In genomic region chr1:234670936-234671628, GRCh38 we compare ENCODE assay signal across 16 cellular contexts.
A peak's percentile ranks its signal among the peaks of the same experiment; 100 is the strongest.
DNase-seq lines count a peak whose midpoint lies in the region; ATAC-seq, FAIRE-seq and TF ChIP-seq lines count a peak whose summit lies in the region.
"Had no signal": no experiment of that assay in that cellular context is flagged by ENCODE, and none has a peak within 500 bp of the region (broad histone marks: within the 10 kb centered on the region; RNA-seq: fewer than 3 reads in every experiment).

No MANE protein-coding gene starts in this region.

- no peak overlapping the region for H3K27ac Mint-ChIP-seq in natural killer cell
- H3K27ac Mint-ChIP-seq: T-cell had no signal

- no peak overlapping the region for H3K4me3 Mint-ChIP-seq in natural killer cell
- H3K4me3 Mint-ChIP-seq: activated T-cell treated with anti-CD3 and anti-CD28 coated beads, Interleukin-2, amount 50 U/mL, for 4 hours; T-cell had no signal

- H3K27ac ChIP-seq in BLaER1, result no peak overlapping the region
- H3K27ac ChIP-seq: gastroesophageal sphincter, Peyer's patch had no signal

- FAIRE-seq in GM12892 (lab: Jason Lieb, UNC), result peak; percentile 33
- peak; percentile 96 for FAIRE-seq in islet of Langerhans (lab: Jason Lieb, UNC)

- no peak for ATAC-seq in HG02571 (IDR thresholded peaks at IDR 0.05; ENCODE audit: unreplicated experiment)
- ATAC-seq in natural killer cell, result no peak
- ATAC-seq: activated T-cell treated with anti-CD3 and anti-CD28 coated beads, Interleukin-2, amount 50 U/mL, for 4 hours; gastroesophageal sphincter; T-cell had no signal

- no peaks in the 10 kb centered on the region for H3K27me3 ChIP-seq in BLaER1
- H3K27me3 ChIP-seq: gastroesophageal sphincter, Peyer's patch had no signal

- peak overlapping the region; percentile 56 for H3K4me2 ChIP-seq in BLaER1

- no peak overlapping the region for H3K9ac ChIP-seq in BLaER1

- H4K20me1 ChIP-seq in BLaER1, result no peaks in the 10 kb centered on the region

- peaks cover 35% of the 10 kb centered on the region for H3K9me3 ChIP-seq in BLaER1
- H3K9me3 ChIP-seq: Peyer's patch had no signal

- TF ChIP-seq POLR2A in GM12892 (IDR thresholded peaks at IDR 0.05; ENCODE audit: low read depth, low read length), result no peak

- H3K4me3 ChIP-seq in BLaER1, result no peak overlapping the region
- H3K4me3 ChIP-seq: gastroesophageal sphincter, Peyer's patch had no signal

- DNase-seq in GM12892 (ENCODE audit: insufficient read length), result no peak
- DNase-seq in NCI-H510A (lab: John Stamatoyannopoulos, UW), result peak; percentile 53
- no peak for DNase-seq in UCSD-AML1 (lab: John Stamatoyannopoulos, UW; ENCODE audit: unreplicated experiment)
- no peak for DNase-seq in natural killer cell
- DNase-seq in activated CD4-positive, alpha-beta T cell treated with anti-CD3 and anti-CD28 coated beads, Interleukin-2, amount 50 U/mL, for 48 hours, result no peak
- DNase-seq: activated T-cell treated with anti-CD3 and anti-CD28 coated beads, Interleukin-2, amount 50 U/mL, for 4 hours; AML-193; islet precursor cell; Karpas-422; NCI-H187; Peyer's patch; T-cell had no signal

- peaks cover 6 to 8% of the 10 kb centered on the region in 2 donors for H3K4me1 Mint-ChIP-seq in natural killer cell

- TF ChIP-seq CTCF in natural killer cell (IDR thresholded peaks at IDR 0.05), result no peak

- peaks cover 0 to 3% of the 10 kb centered on the region in 2 donors for H3K27me3 Mint-ChIP-seq in natural killer cell (ENCODE audit: low read depth in 2 of 2)
- H3K27me3 Mint-ChIP-seq: T-cell had no signal

- peaks cover 22% of the 10 kb centered on the region for H3K4me1 ChIP-seq in BLaER1

- H3K9me3 Mint-ChIP-seq in natural killer cell, result no peaks in the 10 kb centered on the region

- no peaks in the 10 kb centered on the region for H3K36me3 ChIP-seq in BLaER1
- H3K36me3 ChIP-seq: gastroesophageal sphincter, Peyer's patch had no signal

- H3K36me3 Mint-ChIP-seq in natural killer cell, result no peaks in the 10 kb centered on the region
- H3K36me3 Mint-ChIP-seq: T-cell had no signal

- intact Hi-C loops in natural killer cell (cut with micrococcal nuclease), result no loop called here
